Comparison of ENCODE assay signal across 11 cellular contexts in the genomic region with DNA sequence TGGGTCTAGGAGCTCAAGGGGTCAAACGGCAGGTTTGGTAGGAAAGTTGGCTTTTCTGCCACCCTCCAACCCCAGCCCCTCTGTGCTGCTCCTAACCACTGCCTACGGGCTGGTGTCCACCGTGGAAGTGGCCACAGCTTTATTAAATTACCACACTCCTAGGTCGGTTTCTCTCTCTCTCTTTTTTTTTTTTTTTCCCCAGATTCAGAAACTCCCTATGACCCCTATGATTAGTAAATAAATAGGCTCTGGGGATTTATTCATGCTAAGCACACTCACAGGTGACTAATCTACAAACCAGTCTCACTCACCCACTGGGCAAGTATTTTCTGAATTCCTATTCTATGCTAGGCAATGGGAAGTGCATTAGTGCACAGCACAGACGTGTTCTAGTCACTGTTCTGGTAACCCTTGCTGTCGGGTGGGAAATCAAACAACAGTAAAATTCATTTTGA. TPM values are rescaled to one million over a fixed set of nuclear protein-coding genes. Genes with fewer than 3 reads are reported as not detected.
DNase-seq lines count a peak whose midpoint lies in the region; ATAC-seq and TF ChIP-seq lines count a peak whose summit lies in the region.
"Had no signal": no experiment of that assay in that cellular context is flagged by ENCODE, and none has a peak within 500 bp of the region (broad histone marks: within the 10 kb centered on the region; RNA-seq: fewer than 3 reads in every experiment).

No MANE protein-coding gene starts in this region.

- no peak overlapping the region for H3K4me3 ChIP-seq in BLaER1 treated with 17β-estradiol and CSF1 and Interleukin-3, amounts not matched to agents 10 nM and 100 nM
- H3K4me3 ChIP-seq in IMR-90 (ENCODE audit: insufficient read depth, low read depth, low read length) (no peak overlapping the region), brain microvascular endothelial cell (ENCODE audit: low read depth, low read length) (no peak overlapping the region), muscle layer of duodenum (ENCODE audit: low read depth in 1 of 2, low read length in 2 of 2) (no peak overlapping the region), endodermal cell (ENCODE audit: low read length) (no peak overlapping the region)

- no TSS peak for BruUV-seq in IMR-90 (replicated peaks; lab: Mats Ljungman, UMichigan)

- peaks cover 44% of the 10 kb centered on the region for H3K4me1 Mint-ChIP-seq in endodermal cell

- H2AK9ac ChIP-seq in IMR-90 (replicated peaks; ENCODE audit: low read depth, low read length, poor library complexity) = peak overlapping the region; percentile 63

- H3K27ac ChIP-seq in BLaER1 treated with 17β-estradiol and CSF1 and Interleukin-3, amounts not matched to agents 10 nM and 100 nM = no peak overlapping the region
- H3K27ac ChIP-seq in IMR-90 (ENCODE audit: insufficient read depth, low read length) = peak overlapping the region; percentile 54; the same call in 1 of the 2 replicates
- H3K27ac ChIP-seq in brain microvascular endothelial cell = peak overlapping the region; percentile 39
- peak overlapping the region; percentile 67 for H3K27ac ChIP-seq in muscle layer of duodenum (ENCODE audit: low read length)
- no peak overlapping the region for H3K27ac ChIP-seq in endodermal cell (ENCODE audit: low read depth, low read length)
- H3K27ac ChIP-seq: parathyroid adenoma had no signal

- peak overlapping the region; percentile 28; the same call in 1 of the 2 replicates for H3K56ac ChIP-seq in IMR-90 (ENCODE audit: extremely low read depth, insufficient read depth, low read length)

- H3K9me1 ChIP-seq in IMR-90 (ENCODE audit: insufficient read depth, low read length) = peaks cover 16% of the 10 kb centered on the region; the same call in 1 of the 2 replicates

- peak overlapping the region; percentile 57; the same call in 1 of the 2 replicates for H4K91ac ChIP-seq in IMR-90 (ENCODE audit: insufficient read depth, low read depth, low read length)

- H3K18ac ChIP-seq in IMR-90 (ENCODE audit: low read depth, low read length) = peak overlapping the region; percentile 80; the same call in 1 of the 2 replicates

- 8% methylated on average over 2 of the region's 6 CpGs; no CpG with 5 or more reads in 1 of the 2 experiments for WGBS in IMR-90 (ENCODE audit: extremely low coverage in 2 of 2, insufficient read length in 1 of 2), 2 experiments
- WGBS in endodermal cell (ENCODE audit: insufficient coverage in 1 of 2, insufficient read length in 1 of 2), 2 experiments = 76 to 78% methylated on average over 3 to 6 of the region's 6 CpGs

- peak overlapping the region; percentile 73 for H2BK15ac ChIP-seq in IMR-90 (ENCODE audit: low read depth, low read length)

- H2AK5ac ChIP-seq in IMR-90 (ENCODE audit: low read depth, low read length) = peak overlapping the region; percentile 80

- no peaks in the 10 kb centered on the region for H3K9me3 ChIP-seq in BLaER1 treated with 17β-estradiol and CSF1 and Interleukin-3, amounts not matched to agents 10 nM and 100 nM (replicated peaks in 1 of 11)
- H3K9me3 ChIP-seq in IMR-90 (ENCODE audit: control insufficient read depth, insufficient read depth, low read length) = no peaks in the 10 kb centered on the region
- no peaks in the 10 kb centered on the region for H3K9me3 ChIP-seq in muscle layer of duodenum (ENCODE audit: control insufficient read depth in 1 of 2, low read length in 2 of 2)
- peaks cover 5% of the 10 kb centered on the region for H3K9me3 ChIP-seq in endodermal cell (ENCODE audit: control insufficient read depth, low read length)

- H3K4me2 ChIP-seq in BLaER1 treated with 17β-estradiol and CSF1 and Interleukin-3, amounts not matched to agents 10 nM and 100 nM = peak overlapping the region in 7 of 11 experiments; percentile 2 to 77 (median 55); a peak in 9 of 22 replicates
- peak overlapping the region; percentile 83 for H3K4me2 ChIP-seq in IMR-90 (ENCODE audit: low read depth, low read length)

- in situ Hi-C loops in IMR-90 (cut with MboI; ENCODE audit: low sequenced_read_pairs) = no loop called here
- in situ Hi-C loops in brain microvascular endothelial cell (cut with HindIII; ENCODE audit: low pct_ligation_motif_present, low sequenced_read_pairs) = no loop called here

- no peak for TF ChIP-seq CTCF in IMR-90 (conservative IDR thresholded peaks at IDR 0.05; ENCODE audit: low read depth, low read length)
- TF ChIP-seq CTCF in brain microvascular endothelial cell (IDR thresholded peaks at IDR 0.05; ENCODE audit: low read depth, low read length, missing control alignments) = no peak
- TF ChIP-seq CTCF in endodermal cell (conservative IDR thresholded peaks at IDR 0.05) = no peak

- dilution Hi-C loops in IMR-90 (cut with HindIII; ENCODE audit: low sequenced_read_pairs, unreplicated experiment) = no loop called here

- peak overlapping the region; percentile 83 for H3K14ac ChIP-seq in IMR-90 (replicated peaks; ENCODE audit: low read depth, low read length)

- H3K4me1 ChIP-seq in BLaER1 treated with 17β-estradiol and CSF1 and Interleukin-3, amounts not matched to agents 10 nM and 100 nM = peaks cover 53 to 88% (median 59%) of the 10 kb centered on the region in 10 experiments
- peaks cover 22% of the 10 kb centered on the region for H3K4me1 ChIP-seq in IMR-90 (ENCODE audit: control insufficient read depth, insufficient read depth, low read length)
- H3K4me1 ChIP-seq in muscle layer of duodenum (ENCODE audit: control insufficient read depth in 1 of 2, insufficient read depth in 2 of 2, low read length in 2 of 2) = peaks cover 3 to 7% of the 10 kb centered on the region in 2 donors
- H3K4me1 ChIP-seq in endodermal cell (ENCODE audit: control insufficient read depth, insufficient read depth, low read length) = peaks cover 3% of the 10 kb centered on the region
- H3K4me1 ChIP-seq: parathyroid adenoma had no signal

- H3K9ac ChIP-seq in BLaER1 treated with 17β-estradiol and CSF1 and Interleukin-3, amounts not matched to agents 10 nM and 100 nM = no peak overlapping the region
- H3K9ac ChIP-seq in IMR-90 (ENCODE audit: low read depth, low read length) = 0 out of 2 replicates have a peak overlapping the region, but pooled peaks have one; percentile 34
- no peak overlapping the region for H3K9ac ChIP-seq in endodermal cell (ENCODE audit: extremely low read depth, low read length, poor library complexity, severe bottlenecking)
- H3K9ac ChIP-seq: parathyroid adenoma had no signal

- peak overlapping the region; percentile 75 for H2AFZ ChIP-seq in IMR-90 (replicated peaks; ENCODE audit: low read length, poor library complexity)
- H2AFZ ChIP-seq: parathyroid adenoma had no signal

- H4K20me1 ChIP-seq in BLaER1 treated with 17β-estradiol and CSF1 and Interleukin-3, amounts not matched to agents 10 nM and 100 nM = no peaks in the 10 kb centered on the region
- no peaks in the 10 kb centered on the region for H4K20me1 ChIP-seq in IMR-90 (ENCODE audit: insufficient read depth, low read length)

- no peak for TF ChIP-seq RAD21 in IMR-90 (IDR thresholded peaks at IDR 0.05; ENCODE audit: low read length)

- H3K4me3 Mint-ChIP-seq in endodermal cell = no peak overlapping the region

- peak overlapping the region; percentile 21 to 80; a peak in 2 of 4 replicates for H4K8ac ChIP-seq in IMR-90 (ENCODE audit: low read depth in 2 of 2, low read length in 2 of 2)

- H3K4ac ChIP-seq in IMR-90 (ENCODE audit: low read depth, low read length) = peak overlapping the region; percentile 82

- peak overlapping the region; percentile 87 for H2BK20ac ChIP-seq in IMR-90 (ENCODE audit: low read depth, low read length)

- DNase-seq in IMR-90 (peak; percentile 95), brain microvascular endothelial cell (peak; percentile 79), NCI-H128 (lab: John Stamatoyannopoulos, UW; ENCODE audit: unreplicated experiment) (no peak), germinal center (ENCODE audit: low spot score) (no peak), endodermal cell (no peak), NCI-H1694 treated with DMSO at 0.1 percent for 48 hours (lab: John Stamatoyannopoulos, UW) (no peak)
- DNase-seq: activated CD8-positive, alpha-beta memory T cell treated with anti-CD3 and anti-CD28 coated beads, Interleukin-2, amount 50 U/mL, for 4 hours; erythroblast had no signal

- no peaks in the 10 kb centered on the region for H3K36me3 Mint-ChIP-seq in endodermal cell (ENCODE audit: low read depth)

- H2BK5ac ChIP-seq in IMR-90 (ENCODE audit: low read depth, low read length, poor library complexity, severe bottlenecking) = peak overlapping the region; percentile 92

- intact Hi-C loops in IMR-90 (cut with micrococcal nuclease) = loop anchor here (5.0 kb wide), 1 partner anchor 418 kb away; no protein-coding TSS in a partner anchor

- H3K79me1 ChIP-seq in IMR-90 (ENCODE audit: low read depth in 1 of 2, low read length in 2 of 2) = peaks cover 3 to 9% of the 10 kb centered on the region in 2 experiments; a peak in 2 of 4 replicates

- ATAC-seq in IMR-90 (ENCODE audit: low read depth) = peak; percentile 79

- no peaks in the 10 kb centered on the region for H3K9me3 Mint-ChIP-seq in endodermal cell

- H3K36me3 ChIP-seq in BLaER1 treated with 17β-estradiol and CSF1 and Interleukin-3, amounts not matched to agents 10 nM and 100 nM = no peaks in the 10 kb centered on the region
- H3K36me3 ChIP-seq in IMR-90 (ENCODE audit: control insufficient read depth, insufficient read depth, low read length) (no peaks in the 10 kb centered on the region), brain microvascular endothelial cell (replicated peaks) (no peaks in the 10 kb centered on the region), muscle layer of duodenum (ENCODE audit: control insufficient read depth in 1 of 2, insufficient read depth in 2 of 2, low read length in 2 of 2) (no peaks in the 10 kb centered on the region), endodermal cell (ENCODE audit: control insufficient read depth, insufficient read depth, low read length) (no peaks in the 10 kb centered on the region)

- no peaks in the 10 kb centered on the region for H3K27me3 Mint-ChIP-seq in endodermal cell (ENCODE audit: insufficient read depth)

- H2BK120ac ChIP-seq in IMR-90 (ENCODE audit: low read depth, low read length) = peak overlapping the region; percentile 86

- no peaks in the 10 kb centered on the region for H3K27me3 ChIP-seq in BLaER1 treated with 17β-estradiol and CSF1 and Interleukin-3, amounts not matched to agents 10 nM and 100 nM
- H3K27me3 ChIP-seq in IMR-90 (ENCODE audit: control insufficient read depth, insufficient read depth, low read length) (no peaks in the 10 kb centered on the region), brain microvascular endothelial cell (replicated peaks) (no peaks in the 10 kb centered on the region), muscle layer of duodenum (ENCODE audit: low read depth, low read length) (no peaks in the 10 kb centered on the region), endodermal cell (ENCODE audit: control insufficient read depth, insufficient read depth, low read length, poor library complexity, severe bottlenecking) (no peaks in the 10 kb centered on the region)

- H4K5ac ChIP-seq in IMR-90 (ENCODE audit: low read depth, low read length) = peak overlapping the region; percentile 44; the same call in 1 of the 2 replicates

- CTCF ChIA-PET in IMR-90 (lab: Yijun Ruan, JAX) = no interaction called here

- H3K23ac ChIP-seq in IMR-90 (ENCODE audit: low read depth, low read length) = peak overlapping the region; percentile 73; the same call in 1 of the 2 replicates

- no peak overlapping the region for H3K27ac Mint-ChIP-seq in endodermal cell

- POLR2A ChIA-PET in IMR-90 (lab: Charles Lee; ENCODE audit: unreplicated experiment) = no interaction called here

- TF ChIP-seq POLR2A in IMR-90 (IDR thresholded peaks at IDR 0.05; ENCODE audit: low read depth, low read length) = peak; percentile 64; the same call in 1 of the 2 replicates

RNA-seq across cellular contexts. Expression of a gene that starts 8.7 kb away (rescaled TPM):
- total RNA-seq in IMR-90 (2012; rRNA removed) (77.8 and 104 TPM in 2 replicates), endodermal cell (100 to 1,000 TPM in 1 of 2 donors, 10 to 100 TPM in 1; 92.3 to 154 TPM)
- polyA plus RNA-seq in IMR-90 (2012; rRNA removed) = 71.5 and 89.5 TPM in 2 replicates
- polyA plus RNA-seq in IMR-90 (2012; cell fraction: cytosol; rRNA removed) = 14.9 and 35.0 TPM in 2 replicates
- polyA plus RNA-seq in IMR-90 (2012; cell fraction: nucleus; rRNA removed; ENCODE audit: low replicate concordance) = 29.6 and 177 TPM in 2 replicates
- polyA plus RNA-seq in endodermal cell (2013, experiment 1 of 2) = 65.1 TPM
- polyA plus RNA-seq in endodermal cell (2013, experiment 2 of 2) = 59.8 TPM

RNA-seq across cellular contexts. Expression of a gene that starts 19.0 kb away (rescaled TPM):
- 4.2 and 4.5 TPM in 2 replicates for total RNA-seq in IMR-90 (2012; rRNA removed)
- polyA plus RNA-seq in IMR-90 (2012; rRNA removed) = 2.3 and 2.4 TPM in 2 replicates
- polyA plus RNA-seq in IMR-90 (2012; cell fraction: cytosol; rRNA removed) = 1.0 and 1.5 TPM in 2 replicates
- 4.5 and 10.6 TPM in 2 replicates for polyA plus RNA-seq in IMR-90 (2012; cell fraction: nucleus; rRNA removed; ENCODE audit: low replicate concordance)
- total RNA-seq in endodermal cell = 1 to 10 TPM; 1.8 to 3.2 TPM
- polyA plus RNA-seq in endodermal cell (2013, experiment 1 of 2) = 8.8 TPM
- 7.7 TPM for polyA plus RNA-seq in endodermal cell (2013, experiment 2 of 2)

Comparison
In these comparisons a context has a peak if more than half of its experiments do, and no peak if none do; other contexts are left out.
1. H3K27ac ChIP-seq: peak in IMR-90 (single experiment), brain microvascular endothelial cell (single experiment) and muscle layer of duodenum (single experiment); none in BLaER1 treated with 17β-estradiol and CSF1 and Interleukin-3, amounts not matched to agents 10 nM and 100 nM (0 of 11) and endodermal cell (single experiment).
2. DNase-seq: peak in IMR-90 (single experiment) and brain microvascular endothelial cell (single experiment); none in NCI-H128 (single experiment), germinal center (single experiment), endodermal cell (single experiment) and NCI-H1694 treated with DMSO at 0.1 percent for 48 hours (single experiment).